Comparison of ENCODE assay signal across 8 cellular contexts in the genomic region with DNA sequence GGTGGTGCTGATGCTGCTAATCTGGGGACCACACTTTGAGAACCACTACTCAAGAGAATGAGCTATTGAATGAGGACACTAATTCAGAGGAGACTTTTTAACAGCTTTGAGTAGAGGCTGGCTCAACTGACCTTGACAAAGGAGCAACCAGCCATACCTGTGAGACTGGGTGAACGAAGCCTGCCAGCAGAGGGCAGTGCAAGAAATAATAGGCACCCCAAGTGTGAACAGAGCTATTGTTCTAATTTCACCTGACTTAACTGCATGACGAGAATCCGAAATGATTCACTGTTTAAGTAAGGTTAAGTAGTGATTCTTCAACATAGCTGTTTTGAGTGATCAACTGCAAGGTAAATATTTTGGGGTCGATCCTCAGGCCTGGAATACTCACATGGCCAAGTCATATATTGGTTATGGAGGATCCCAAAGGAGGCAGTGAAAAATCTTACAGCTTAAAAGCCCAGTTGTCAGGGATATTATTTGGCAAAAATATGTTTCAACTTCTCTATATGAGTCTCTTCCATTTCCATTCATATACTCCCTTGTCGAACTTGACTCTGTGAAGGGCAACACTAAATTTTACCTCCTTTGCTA.
DNase-seq lines count a peak whose midpoint lies in the region; ATAC-seq, FAIRE-seq and TF ChIP-seq lines count a peak whose summit lies in the region.

No MANE protein-coding gene starts in this region.

- ATAC-seq in GM21576 (IDR thresholded peaks at IDR 0.05; ENCODE audit: unreplicated experiment) (peak; percentile 91), activated B cell treated with CpG ODN at 0.5 μM for 24 hours (ENCODE audit: low read depth) (peak; percentile 97), esophagus mucosa (peak; percentile 94)

- no peaks in the 10 kb centered on the region for H3K79me2 ChIP-seq in osteoblast (ENCODE audit: insufficient read depth, low read length)

- intact Hi-C loops in activated B cell treated with CpG ODN at 0.5 μM for 24 hours (cut with micrococcal nuclease), result loop anchor here (1.0 to 5.0 kb wide), 8 partner anchors 325 to 1126 kb away; no protein-coding TSS in a partner anchor

- no peaks in the 10 kb centered on the region for H3K9me3 ChIP-seq in osteoblast (ENCODE audit: low read depth, low read length)

- no peaks in the 10 kb centered on the region for H3K27me3 Mint-ChIP-seq in activated B cell treated with CpG ODN at 0.5 μM for 24 hours

- DNase-seq in NCI-H2107 treated with DMSO at 0.1 percent for 48 hours (lab: John Stamatoyannopoulos, UW; ENCODE audit: unreplicated experiment) (peak; percentile 22), NCI-H2107 (lab: John Stamatoyannopoulos, UW) (no peak), HTR-8/SVneo (ENCODE audit: insufficient read length, low spot score) (peak; percentile 5), activated B cell treated with CpG ODN at 0.5 μM for 24 hours (peak; percentile 51), osteoblast (ENCODE audit: insufficient read length, low spot score, missing footprints) (no peak), hepatic stellate cell (ENCODE audit: low spot score) (no peak)

- H3K36me3 Mint-ChIP-seq in activated B cell treated with CpG ODN at 0.5 μM for 24 hours (ENCODE audit: low read depth), result no peaks in the 10 kb centered on the region

- H3K4me3 Mint-ChIP-seq in activated B cell treated with CpG ODN at 0.5 μM for 24 hours, result no peak overlapping the region

- H3K4me1 Mint-ChIP-seq in activated B cell treated with CpG ODN at 0.5 μM for 24 hours, result peaks cover 6% of the 10 kb centered on the region

- H3K27ac Mint-ChIP-seq in activated B cell treated with CpG ODN at 0.5 μM for 24 hours, result no peak overlapping the region

- H3K4me2 ChIP-seq in osteoblast (ENCODE audit: insufficient read depth, low read length), result no peak overlapping the region

- no peak for FAIRE-seq in HTR-8/SVneo (lab: Jason Lieb, UNC)

- CTCF ChIA-PET in activated B cell treated with CpG ODN at 0.5 μM for 24 hours (lab: Charles Lee), result interaction anchor here (0.9 to 2.3 kb wide), 29 partner anchors 8 to 1127 kb away, joined by 3 to 83 read pairs (median 4); no protein-coding TSS in a partner anchor

- peaks cover 6% of the 10 kb centered on the region for H3K4me1 ChIP-seq in osteoblast (ENCODE audit: insufficient read depth, low read length)

- no peaks in the 10 kb centered on the region for H3K36me3 ChIP-seq in osteoblast (ENCODE audit: insufficient read depth, low read length)

- H3K27ac ChIP-seq in osteoblast (ENCODE audit: low read depth, low read length), result no peak overlapping the region

- TF ChIP-seq CTCF in activated B cell treated with CpG ODN at 0.5 μM for 24 hours (IDR thresholded peaks at IDR 0.05), result peak; percentile 31
- TF ChIP-seq CTCF in osteoblast (IDR thresholded peaks at IDR 0.05; ENCODE audit: extremely low read depth, low read depth, low read length), result peak; percentile 42

- no peaks in the 10 kb centered on the region for H4K20me1 ChIP-seq in osteoblast (ENCODE audit: insufficient read depth, low read length)

- H3K4me3 ChIP-seq in osteoblast (ENCODE audit: insufficient read depth, low read length), result no peak overlapping the region

- H3K27me3 ChIP-seq in osteoblast (ENCODE audit: insufficient read depth, low read length), result no peaks in the 10 kb centered on the region

- H2AFZ ChIP-seq in osteoblast (ENCODE audit: low read length), result peak overlapping the region; percentile 19

- H3K9me3 Mint-ChIP-seq in activated B cell treated with CpG ODN at 0.5 μM for 24 hours, result no peaks in the 10 kb centered on the region

- POLR2A ChIA-PET in activated B cell treated with CpG ODN at 0.5 μM for 24 hours (lab: Charles Lee), result interaction anchor here (0.5 to 1.4 kb wide), 9 partner anchors 105 to 573 kb away, joined by 3 to 28 read pairs (median 3); no protein-coding TSS in a partner anchor

Comparison
In these comparisons a context has a peak if more than half of its experiments do, and no peak if none do; other contexts are left out.
1. DNase-seq: peak in NCI-H2107 treated with DMSO at 0.1 percent for 48 hours (single experiment), HTR-8/SVneo (single experiment) and activated B cell treated with CpG ODN at 0.5 μM for 24 hours (single experiment); none in NCI-H2107 (single experiment), osteoblast (single experiment) and hepatic stellate cell (single experiment).
2. Peak in every context shown above with its lines, with median percentiles within 50 percentile points of each other: ATAC-seq.